In genomic region chr11:12166299-12167092, GRCh38 we compare ENCODE assay signal across 11 cellular contexts. TPM values are rescaled to one million over a fixed set of nuclear protein-coding genes. Genes with fewer than 3 reads are reported as not detected.
DNase-seq lines count a peak whose midpoint lies in the region; ATAC-seq and TF ChIP-seq lines count a peak whose summit lies in the region.
"Had no signal": no experiment of that assay in that cellular context is flagged by ENCODE, and none has a peak within 500 bp of the region (broad histone marks: within the 10 kb centered on the region; RNA-seq: fewer than 3 reads in every experiment).

No MANE protein-coding gene starts in this region.

- no peaks in the 10 kb centered on the region for H3K9me2 ChIP-seq in HCT116 (ENCODE audit: insufficient read depth)

- TSS peak; percentile 96 for BruUV-seq in HCT116 (replicated peaks; lab: Mats Ljungman, UMichigan)

- H2AFZ ChIP-seq in ACC112 (ENCODE audit: low read length, unreplicated experiment) (no peak overlapping the region), HCT116 (ENCODE audit: low read depth, low read length, poor library complexity, severe bottlenecking) (no peak overlapping the region), neural progenitor cell (replicated peaks) (no peak overlapping the region)

- CTCF ChIA-PET in HCT116 (lab: Charles Lee), result no interaction called here

- H3K4me1 ChIP-seq in ACC112 (ENCODE audit: control insufficient read depth, insufficient read depth, low read length, unreplicated experiment) (peaks cover 65% of the 10 kb centered on the region), HCT116 (ENCODE audit: control insufficient read depth in 1 of 2, insufficient read depth in 2 of 2, low read length in 2 of 2) (peaks cover 66 to 95% of the 10 kb centered on the region in 2 experiments), neural progenitor cell (no peaks in the 10 kb centered on the region), suprapubic skin (peaks cover 31% of the 10 kb centered on the region)

- H3K9me3 ChIP-seq in HCT116 (ENCODE audit: control insufficient read depth in 1 of 2, insufficient read depth in 1 of 2, low read depth in 1 of 2, low read length in 2 of 2) (no peaks in the 10 kb centered on the region), neural progenitor cell (ENCODE audit: low read depth) (no peaks in the 10 kb centered on the region), suprapubic skin (no peaks in the 10 kb centered on the region)

- WGBS in suprapubic skin, result 88% methylated on average over 5 of the region's 5 CpGs

- TF ChIP-seq RAD21 in HCT116 (IDR thresholded peaks at IDR 0.05; ENCODE audit: low read depth), result no peak

- intact Hi-C loops in HCT116 (cut with micrococcal nuclease), result no loop called here

- H3F3A ChIP-seq in neural progenitor cell (ENCODE audit: low read depth), result peaks cover 4% of the 10 kb centered on the region

- RAD21 ChIA-PET in HCT116 (lab: Charles Lee; ENCODE audit: low non-redundant PET in 1 of 2, low total read pairs in 2 of 2, uncharacterized antibody in 2 of 2, unreplicated experiment in 2 of 2), result no interaction called here

- TF ChIP-seq CTCF in HCT116 (IDR thresholded peaks at IDR 0.05 in 2 of 3, conservative IDR thresholded peaks at IDR 0.05 in 1 of 3; ENCODE audit: borderline replicate concordance in 1 of 3, insufficient read depth in 1 of 3, low read depth in 2 of 3, low read length in 2 of 3) (no peak), chondrocyte (IDR thresholded peaks at IDR 0.05) (no peak), neural progenitor cell (IDR thresholded peaks at IDR 0.05) (no peak), suprapubic skin (IDR thresholded peaks at IDR 0.05) (no peak)

- H3K4me3 Mint-ChIP-seq in chondrocyte (ENCODE audit: unreplicated experiment) (no peak overlapping the region), neural progenitor cell (no peak overlapping the region)
- H3K4me3 Mint-ChIP-seq: activated naive CD4-positive, alpha-beta T cell treated with anti-CD3 and anti-CD28 coated beads, Interleukin-2, amount 50 U/mL, for 24 hours; nephron had no signal

- DNase-seq in HCT116 (ENCODE audit: low read depth, low spot score), result no peak
- no peak for DNase-seq in chondrocyte (ENCODE audit: low spot score)
- DNase-seq in neural progenitor cell (ENCODE audit: low spot score), result no peak
- no peak for DNase-seq in SHP77 treated with DMSO at 0.1 percent for 48 hours (lab: John Stamatoyannopoulos, UW)
- DNase-seq in GM19240 (ENCODE audit: insufficient read length, low spot score), result no peak
- DNase-seq in suprapubic skin (ENCODE audit: low spot score in 2 of 2), result no peak
- DNase-seq: Karpas-422 had no signal

- H4K20me1 ChIP-seq in HCT116 (ENCODE audit: insufficient read depth) (no peaks in the 10 kb centered on the region), neural progenitor cell (ENCODE audit: low read depth) (no peaks in the 10 kb centered on the region)

- H3K27ac ChIP-seq in ACC112 (ENCODE audit: low read depth, low read length), result peak overlapping the region; percentile 81
- H3K27ac ChIP-seq in HCT116 (ENCODE audit: low read depth, low read length), result peak overlapping the region; percentile 87
- no peak overlapping the region for H3K27ac ChIP-seq in neural progenitor cell
- H3K27ac ChIP-seq in suprapubic skin, result no peak overlapping the region

- H3K27me3 Mint-ChIP-seq in chondrocyte (ENCODE audit: low read depth) (no peaks in the 10 kb centered on the region), neural progenitor cell (ENCODE audit: insufficient read depth, low read depth) (peaks cover 13% of the 10 kb centered on the region)
- H3K27me3 Mint-ChIP-seq: activated naive CD4-positive, alpha-beta T cell treated with anti-CD3 and anti-CD28 coated beads, Interleukin-2, amount 50 U/mL, for 24 hours had no signal

- ATAC-seq in HCT116 (peak; percentile 13; the same call in 1 of the 2 replicates), GM19023 (IDR thresholded peaks at IDR 0.05; ENCODE audit: unreplicated experiment) (no peak)

- H3K36me3 Mint-ChIP-seq in chondrocyte (ENCODE audit: low read depth) (peaks cover 20% of the 10 kb centered on the region), neural progenitor cell (no peaks in the 10 kb centered on the region)

- H3K9me3 Mint-ChIP-seq in chondrocyte (ENCODE audit: low read depth), result no peaks in the 10 kb centered on the region
- H3K9me3 Mint-ChIP-seq in neural progenitor cell, result no peaks in the 10 kb centered on the region
- H3K9me3 Mint-ChIP-seq: activated naive CD4-positive, alpha-beta T cell treated with anti-CD3 and anti-CD28 coated beads, Interleukin-2, amount 50 U/mL, for 24 hours; nephron had no signal

- H3K4me2 ChIP-seq in HCT116 (ENCODE audit: low read length), result peak overlapping the region; percentile 77
- H3K4me2 ChIP-seq in neural progenitor cell, result no peak overlapping the region

- POLR2A ChIA-PET in HCT116 (lab: Charles Lee), result interaction anchor here (0.8 to 2.6 kb wide), 6 partner anchors 10 to 80 kb away, joined by 3 to 13 read pairs (median 6); no protein-coding TSS in a partner anchor

- H3K4me1 Mint-ChIP-seq in chondrocyte (ENCODE audit: low read depth) (peaks cover 89% of the 10 kb centered on the region), neural progenitor cell (peaks cover 6% of the 10 kb centered on the region)
- H3K4me1 Mint-ChIP-seq: activated naive CD4-positive, alpha-beta T cell treated with anti-CD3 and anti-CD28 coated beads, Interleukin-2, amount 50 U/mL, for 24 hours had no signal

- H3K27me3 ChIP-seq in ACC112 (ENCODE audit: insufficient read depth, low read length) (no peaks in the 10 kb centered on the region), HCT116 (ENCODE audit: insufficient read depth, low read length) (no peaks in the 10 kb centered on the region), neural progenitor cell (no peaks in the 10 kb centered on the region), suprapubic skin (no peaks in the 10 kb centered on the region)

- H3K36me3 ChIP-seq in ACC112 (ENCODE audit: insufficient read depth, low read length) (no peaks in the 10 kb centered on the region), HCT116 (ENCODE audit: control insufficient read depth in 1 of 2, insufficient read depth in 2 of 2, low read length in 2 of 2) (no peaks in the 10 kb centered on the region; a peak in 1 of 4 replicates), neural progenitor cell (no peaks in the 10 kb centered on the region), suprapubic skin (peaks cover 17% of the 10 kb centered on the region)

- H3K9ac ChIP-seq in HCT116 (ENCODE audit: low read length) (peak overlapping the region; percentile 67), neural progenitor cell (no peak overlapping the region)

- H3K27ac Mint-ChIP-seq in chondrocyte (ENCODE audit: unreplicated experiment) (peak overlapping the region; percentile 96), neural progenitor cell (peak overlapping the region; percentile 22)
- H3K27ac Mint-ChIP-seq: activated naive CD4-positive, alpha-beta T cell treated with anti-CD3 and anti-CD28 coated beads, Interleukin-2, amount 50 U/mL, for 24 hours had no signal

- H3K79me2 ChIP-seq in ACC112 (ENCODE audit: control insufficient read depth, insufficient read depth, low read length, unreplicated experiment) (peaks cover 13% of the 10 kb centered on the region), HCT116 (ENCODE audit: insufficient read depth, low read length) (no peaks in the 10 kb centered on the region), neural progenitor cell (ENCODE audit: low read depth) (no peaks in the 10 kb centered on the region)

- H3K4me3 ChIP-seq in ACC112 (ENCODE audit: low read depth, low read length), result no peak overlapping the region
- H3K4me3 ChIP-seq in HCT116 (replicated peaks in 1 of 2; ENCODE audit: low read depth in 1 of 2, low read length in 2 of 2), result peak overlapping the region in 1 of 2 experiments; percentile 47; a peak in 2 of 4 replicates
- H3K4me3 ChIP-seq in neural progenitor cell, result no peak overlapping the region
- no peak overlapping the region for H3K4me3 ChIP-seq in suprapubic skin

- TF ChIP-seq EP300 in suprapubic skin (IDR thresholded peaks at IDR 0.05), result no peak

- TF ChIP-seq POLR2A in HCT116 (IDR thresholded peaks at IDR 0.05; ENCODE audit: borderline replicate concordance, extremely low read depth, insufficient read depth, insufficient read length) (no peak), suprapubic skin (IDR thresholded peaks at IDR 0.05) (no peak)

TF ChIP-seq in HCT116, 20 proteins besides CTCF, POLR2A, EP300 and RAD21:
- no peak for TF ChIP-seq CEBPB (IDR thresholded peaks at IDR 0.05; ENCODE audit: low read depth)
- no peak for TF ChIP-seq SRF (IDR thresholded peaks at IDR 0.05; ENCODE audit: low read depth)
- no peak for TF ChIP-seq ELF1 (IDR thresholded peaks at IDR 0.05; ENCODE audit: borderline replicate concordance, low read depth)

RNA-seq across cellular contexts. Expression of gene MICAL2, which starts 56.1 kb away (rescaled TPM):
- total RNA-seq in HCT116 (2021; ENCODE audit: unreplicated experiment), result 37.4 TPM
- polyA plus RNA-seq in HCT116 (2012), result 31.3 and 42.8 TPM in 2 replicates
- total RNA-seq in chondrocyte, result 296 to 393 TPM (median 372 TPM) in 3 replicates
- total RNA-seq in neural progenitor cell (ENCODE audit: low replicate concordance), result 0.60 and 0.68 TPM in 2 replicates
- 100 to 1,000 TPM; 117 to 232 (median 164) TPM for total RNA-seq in suprapubic skin

Comparison
In these comparisons a context has a peak if more than half of its experiments do, and no peak if none do; other contexts are left out.
1. H3K27ac ChIP-seq: peak in ACC112 (single experiment) and HCT116 (single experiment); none in neural progenitor cell (single experiment) and suprapubic skin (single experiment).
2. RNA of gene MICAL2, which starts 56.1 kb away (total RNA-seq): 296 to 393 TPM in chondrocyte, 117 to 232 TPM in suprapubic skin and 37.4 TPM in HCT116 (single experiment); 0.60 to 0.68 TPM in neural progenitor cell; every median in the first group is over 10 times any median in the second.